ENCODE assay signal across 12 cellular contexts in the genomic region with DNA sequence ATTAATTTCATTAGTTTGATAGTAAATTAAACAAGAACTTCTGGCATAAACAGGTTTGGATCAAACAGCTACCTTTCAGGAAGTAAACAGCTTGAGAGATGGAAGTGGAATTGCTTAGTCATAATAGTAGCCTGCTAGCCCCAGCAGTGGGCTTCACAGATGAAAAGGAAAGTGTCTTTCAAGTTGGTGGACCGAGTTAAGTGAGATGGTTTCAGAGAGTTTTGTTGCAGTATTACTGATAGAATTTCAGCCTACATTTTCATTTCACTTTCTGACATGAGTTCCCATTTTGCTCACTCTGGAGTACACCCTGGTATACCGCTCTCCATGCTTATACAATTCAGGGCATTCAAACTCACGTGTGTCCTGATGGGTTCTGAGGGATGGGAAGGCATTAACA. TPM values are rescaled to one million over a fixed set of nuclear protein-coding genes. Genes with fewer than 3 reads are reported as not detected.
DNase-seq lines count a peak whose midpoint lies in the region; ATAC-seq, FAIRE-seq and TF ChIP-seq lines count a peak whose summit lies in the region.
"Had no signal": no experiment of that assay in that cellular context is flagged by ENCODE, and none has a peak within 500 bp of the region (broad histone marks: within the 10 kb centered on the region; RNA-seq: fewer than 3 reads in every experiment).

No MANE protein-coding gene starts in this region.

- H3K9ac ChIP-seq in OCI-LY3 (ENCODE audit: low read length) (no peak overlapping the region), K562 (ENCODE audit: insufficient read depth in 1 of 2, low read depth in 2 of 2, low read length in 2 of 2) (peak overlapping the region in 1 of 2 experiments; percentile 99; a peak in 1 of 4 replicates)

- H3K27ac ChIP-seq in OCI-LY3 (ENCODE audit: low read length), result no peak overlapping the region
- peak overlapping the region; percentile 100 for H3K27ac ChIP-seq in K562 (ENCODE audit: extremely low read depth, low read depth, low read length)
- H3K27ac ChIP-seq: upper lobe of right lung had no signal

- H4K20me1 ChIP-seq in OCI-LY3 (ENCODE audit: insufficient read depth, low read length) (peaks cover 20% of the 10 kb centered on the region), K562 (replicated peaks; ENCODE audit: control insufficient read depth, insufficient read depth, low read length) (peaks cover 11% of the 10 kb centered on the region)

- FAIRE-seq in K562 (lab: Jason Lieb, UNC), result peak; percentile 67
- FAIRE-seq: colon had no signal

- no peak for TF ChIP-seq EP300 in K562 (IDR thresholded peaks at IDR 0.05; ENCODE audit: low read length)

- POLR2A ChIA-PET in K562 (lab: Yijun Ruan, JAX), result interaction anchor here (1.1 to 2.0 kb wide), 4 partner anchors 10 to 173 kb away, joined by 4 to 8 read pairs (median 6); a partner anchor contains a TSS

- H3K4me1 Mint-ChIP-seq in activated T-cell treated with anti-CD3 and anti-CD28 coated beads, Interleukin-2, amount 50 U/mL, for 24 hours (ENCODE audit: low read depth), result peaks cover 44% of the 10 kb centered on the region
- peaks cover 60% of the 10 kb centered on the region for H3K4me1 Mint-ChIP-seq in stimulated activated memory B cell treated with anti-CD40 and anti-IgM and Interleukin-4, amounts not matched to agents 10 μg/mL and 1 μg/mL and 100 μg/mL, for 72 hours

- TF ChIP-seq RAD21 in K562 (CRISPR knock-in tag; conservative IDR thresholded peaks at IDR 0.05 in 1 of 2, IDR thresholded peaks at IDR 0.05 in 1 of 2), result no peak

- H3K36me3 ChIP-seq in OCI-LY3 (replicated peaks; ENCODE audit: low read depth, low read length), result peaks cover 15% of the 10 kb centered on the region
- peaks cover 16% of the 10 kb centered on the region for H3K36me3 ChIP-seq in K562 (ENCODE audit: control insufficient read depth, insufficient read depth, low read length)
- H3K36me3 ChIP-seq: upper lobe of right lung had no signal

- H3K9me3 ChIP-seq in OCI-LY3 (ENCODE audit: insufficient read depth, low read length) (peaks cover 7% of the 10 kb centered on the region), K562 (replicated peaks; ENCODE audit: control insufficient read depth, insufficient read depth, low read depth, low read length) (0 out of 2 replicates have a peak, but pooled peaks cover 6% of the 10 kb centered on the region)

- no peak for DNase-seq in activated T-cell treated with anti-CD3 and anti-CD28 coated beads, Interleukin-2, amount 50 U/mL, for 24 hours
- DNase-seq in activated T-cell treated with anti-CD3 and anti-CD28 coated beads for 4 hours (no peak), K562 (ENCODE audit: extremely low read depth in 1 of 4, low spot score in 3 of 4) (peak in 1 of 4 experiments; percentile 59), DMS79 (lab: John Stamatoyannopoulos, UW) (no peak), LoVo (ENCODE audit: low spot score) (no peak)
- DNase-seq: activated naive CD4-positive, alpha-beta T cell treated with anti-CD3 and anti-CD28 coated beads, Interleukin-2, amount 50 U/mL, for 16 hours; NCI-H2227 treated with DMSO at 0.1 percent for 48 hours; upper lobe of right lung had no signal

- peaks cover 15% of the 10 kb centered on the region for H3K36me3 Mint-ChIP-seq in activated T-cell treated with anti-CD3 and anti-CD28 coated beads, Interleukin-2, amount 50 U/mL, for 24 hours (ENCODE audit: low read depth)
- H3K36me3 Mint-ChIP-seq in stimulated activated memory B cell treated with anti-CD40 and anti-IgM and Interleukin-4, amounts not matched to agents 10 μg/mL and 1 μg/mL and 100 μg/mL, for 72 hours, result peaks cover 6% of the 10 kb centered on the region

- no peaks in the 10 kb centered on the region for H3K27me3 ChIP-seq in OCI-LY3 (ENCODE audit: low read depth, low read length)
- no peaks in the 10 kb centered on the region for H3K27me3 ChIP-seq in K562 (ENCODE audit: control insufficient read depth in 2 of 2, insufficient read depth in 2 of 2, low read length in 2 of 2)
- H3K27me3 ChIP-seq: upper lobe of right lung had no signal

- in situ Hi-C loops in K562 (cut with MboI), result no loop called here

- WGBS in K562 (ENCODE audit: insufficient coverage, low coverage, missing lambda C conversion rate), result 59% methylated on average over 3 of the region's 3 CpGs

- H2AFZ ChIP-seq in OCI-LY3 (ENCODE audit: low read depth, low read length), result no peak overlapping the region
- H2AFZ ChIP-seq in K562 (ENCODE audit: low read depth, low read length), result no peak overlapping the region

- peak overlapping the region; percentile 31 for H3K4me2 ChIP-seq in OCI-LY3 (ENCODE audit: low read length)
- H3K4me2 ChIP-seq in K562 (ENCODE audit: insufficient read depth, low read length), result peak overlapping the region; percentile 92; the same call in 1 of the 2 replicates

- peaks cover 43% of the 10 kb centered on the region for H3K4me1 ChIP-seq in OCI-LY3 (ENCODE audit: low read length)
- H3K4me1 ChIP-seq in K562 (replicated peaks in 1 of 2; ENCODE audit: control insufficient read depth in 2 of 2, insufficient read depth in 2 of 2, low read length in 2 of 2), result peaks cover 39 to 50% of the 10 kb centered on the region in 2 experiments

- H3K79me2 ChIP-seq in OCI-LY3 (ENCODE audit: low read length), result peaks cover 23% of the 10 kb centered on the region
- H3K79me2 ChIP-seq in K562 (ENCODE audit: control insufficient read depth, insufficient read depth, low read length), result peaks cover 45% of the 10 kb centered on the region

- peaks cover 11% of the 10 kb centered on the region for H3K9me1 ChIP-seq in K562 (ENCODE audit: control insufficient read depth, insufficient read depth, low read length)

- intact Hi-C loops in K562 (cut with micrococcal nuclease), result no loop called here

- peaks cover 10% of the 10 kb centered on the region for H3K9me3 Mint-ChIP-seq in activated T-cell treated with anti-CD3 and anti-CD28 coated beads, Interleukin-2, amount 50 U/mL, for 24 hours
- peaks cover 4% of the 10 kb centered on the region for H3K9me3 Mint-ChIP-seq in stimulated activated memory B cell treated with anti-CD40 and anti-IgM and Interleukin-4, amounts not matched to agents 10 μg/mL and 1 μg/mL and 100 μg/mL, for 72 hours

- no peaks in the 10 kb centered on the region for H3K27me3 Mint-ChIP-seq in activated T-cell treated with anti-CD3 and anti-CD28 coated beads, Interleukin-2, amount 50 U/mL, for 24 hours
- H3K27me3 Mint-ChIP-seq in stimulated activated memory B cell treated with anti-CD40 and anti-IgM and Interleukin-4, amounts not matched to agents 10 μg/mL and 1 μg/mL and 100 μg/mL, for 72 hours, result no peaks in the 10 kb centered on the region

- no peak for ATAC-seq in K562
- no peak for ATAC-seq in stimulated activated memory B cell treated with anti-CD40 and anti-IgM and Interleukin-4, amounts not matched to agents 10 μg/mL and 1 μg/mL and 100 μg/mL, for 72 hours
- no peak for ATAC-seq in HG03196 (IDR thresholded peaks at IDR 0.05; ENCODE audit: unreplicated experiment)
- ATAC-seq: upper lobe of right lung had no signal

- no peak for TF ChIP-seq POLR2A in K562 (conservative IDR thresholded peaks at IDR 0.05)

- no peak for TF ChIP-seq CTCF in OCI-LY3 (IDR thresholded peaks at IDR 0.05; ENCODE audit: low read depth, low read length)
- no peak for TF ChIP-seq CTCF in K562 (IDR thresholded peaks at IDR 0.05 in 2 of 3, conservative IDR thresholded peaks at IDR 0.05 in 1 of 3; ENCODE audit: insufficient read depth in 2 of 3, low read depth in 1 of 3, low read length in 3 of 3)

- H3K4me3 Mint-ChIP-seq in activated T-cell treated with anti-CD3 and anti-CD28 coated beads, Interleukin-2, amount 50 U/mL, for 24 hours, result peak overlapping the region; percentile 53
- H3K4me3 Mint-ChIP-seq in stimulated activated memory B cell treated with anti-CD40 and anti-IgM and Interleukin-4, amounts not matched to agents 10 μg/mL and 1 μg/mL and 100 μg/mL, for 72 hours, result peak overlapping the region; percentile 50

- H3K27ac Mint-ChIP-seq in activated T-cell treated with anti-CD3 and anti-CD28 coated beads, Interleukin-2, amount 50 U/mL, for 24 hours, result peak overlapping the region; percentile 7
- H3K27ac Mint-ChIP-seq in stimulated activated memory B cell treated with anti-CD40 and anti-IgM and Interleukin-4, amounts not matched to agents 10 μg/mL and 1 μg/mL and 100 μg/mL, for 72 hours, result peak overlapping the region; percentile 49

- CTCF ChIA-PET in K562 (lab: Yijun Ruan, JAX; ENCODE audit: low intra/inter-chr PET ratio), result interaction anchor here (0.6 kb wide), 1 partner anchor 165 kb away, joined by 3 read pairs; no protein-coding TSS in a partner anchor

- H3K4me3 ChIP-seq in OCI-LY3 (ENCODE audit: low read length), result no peak overlapping the region; the same call in 1 of the 2 replicates
- H3K4me3 ChIP-seq in K562, result no peak overlapping the region
- H3K4me3 ChIP-seq: upper lobe of right lung had no signal

- no TSS peak for BruUV-seq in K562 (replicated peaks; lab: Mats Ljungman, UMichigan)

RNA-seq across cellular contexts. Expression of a gene that starts 2.0 kb away (rescaled TPM):
- 128 and 364 TPM in 2 replicates for total RNA-seq in K562 (2011; cell fraction: chromatin; rRNA removed; ENCODE audit: low replicate concordance)
- 274 and 281 TPM in 2 replicates for total RNA-seq in K562 (2011; cell fraction: nucleolus; rRNA removed)
- 195 and 218 TPM in 2 replicates for total RNA-seq in K562 (2011; cell fraction: nucleoplasm; rRNA removed)
- total RNA-seq in K562 (2014; rRNA removed) (61.3 and 79.5 TPM in 2 replicates), K562 (2014; rRNA removed; fragmentation: Illumina TruSeq; extraction: Trizol) (14.0 and 23.3 TPM in 2 replicates), K562 (2015; rRNA removed; fragmentation: Illumina TruSeq; extraction: Trizol) (43.5 and 44.6 TPM in 2 replicates), K562 (2021) (156 and 169 TPM in 2 replicates)
- polyA plus RNA-seq in K562 (2011; rRNA removed) (33.0 and 58.6 TPM in 2 replicates), K562 (2014; fragmentation: Illumina TruSeq; extraction: Trizol) (61.7 and 81.3 TPM in 2 replicates), K562 (2014; fragmentation: Nextera tagmentation; extraction: Ambion mirVana) (1 to 10 TPM; 4.9 to 9.3 TPM), K562 (2014; rRNA removed) (68.1 and 75.0 TPM in 2 replicates)
- polyA plus RNA-seq in K562 (2011; cell fraction: cytosol; rRNA removed), result 39.8 and 67.6 TPM in 2 replicates
- 302 and 359 TPM in 2 replicates for polyA plus RNA-seq in K562 (2011; cell fraction: nucleus; rRNA removed)
- 104 and 153 TPM in 2 replicates for polyA plus RNA-seq in K562 (2012)
- polyA minus RNA-seq in K562 (2011; rRNA and poly(A)+ RNA removed), result 22.8 and 25.3 TPM in 2 replicates
- 60.9 and 84.8 TPM in 2 replicates for polyA minus RNA-seq in K562 (2011; cell fraction: cytosol; rRNA and poly(A)+ RNA removed)
- 81.6 and 99.6 TPM in 2 replicates for polyA minus RNA-seq in K562 (2011; cell fraction: nucleus; rRNA and poly(A)+ RNA removed)

RNA-seq across cellular contexts. Expression of a gene that starts 18.4 kb away (rescaled TPM):
- 168 and 404 TPM in 2 replicates for total RNA-seq in K562 (2011; cell fraction: chromatin; rRNA removed; ENCODE audit: low replicate concordance)
- 252 and 258 TPM in 2 replicates for total RNA-seq in K562 (2011; cell fraction: nucleolus; rRNA removed)
- total RNA-seq in K562 (2011; cell fraction: nucleoplasm; rRNA removed), result 178 and 185 TPM in 2 replicates
- total RNA-seq in K562 (2014; rRNA removed) (56.0 and 59.3 TPM in 2 replicates), K562 (2014; rRNA removed; fragmentation: Illumina TruSeq; extraction: Trizol) (12.3 and 18.1 TPM in 2 replicates), K562 (2015; rRNA removed; fragmentation: Illumina TruSeq; extraction: Trizol) (25.3 and 29.4 TPM in 2 replicates), K562 (2021) (84.9 and 85.4 TPM in 2 replicates)
- polyA plus RNA-seq in K562 (2011; rRNA removed) (13.7 and 21.3 TPM in 2 replicates), K562 (2014; fragmentation: Illumina TruSeq; extraction: Trizol) (26.7 and 30.0 TPM in 2 replicates), K562 (2014; fragmentation: Nextera tagmentation; extraction: Ambion mirVana) (1 to 10 TPM; 2.8 to 3.1 TPM), K562 (2014; rRNA removed) (64.0 and 71.3 TPM in 2 replicates)
- 12.2 and 25.9 TPM in 2 replicates for polyA plus RNA-seq in K562 (2011; cell fraction: cytosol; rRNA removed)
- polyA plus RNA-seq in K562 (2011; cell fraction: nucleus; rRNA removed), result 123 and 164 TPM in 2 replicates
- polyA plus RNA-seq in K562 (2012), result 56.7 and 64.2 TPM in 2 replicates
- 6.7 and 8.2 TPM in 2 replicates for polyA minus RNA-seq in K562 (2011; rRNA and poly(A)+ RNA removed)
- 22.8 and 136 TPM in 2 replicates for polyA minus RNA-seq in K562 (2011; cell fraction: cytosol; rRNA and poly(A)+ RNA removed)
- 48.2 and 49.9 TPM in 2 replicates for polyA minus RNA-seq in K562 (2011; cell fraction: nucleus; rRNA and poly(A)+ RNA removed)

RNA-seq across cellular contexts. Expression of a gene that starts 28.2 kb away (rescaled TPM):
- 24.5 and 49.9 TPM in 2 replicates for total RNA-seq in K562 (2011; cell fraction: chromatin; rRNA removed; ENCODE audit: low replicate concordance)
- total RNA-seq in K562 (2011; cell fraction: nucleolus; rRNA removed), result 34.3 and 39.9 TPM in 2 replicates
- total RNA-seq in K562 (2011; cell fraction: nucleoplasm; rRNA removed), result 26.9 and 29.9 TPM in 2 replicates
- total RNA-seq in K562 (2014; rRNA removed) (25.7 and 33.8 TPM in 2 replicates), K562 (2014; rRNA removed; fragmentation: Illumina TruSeq; extraction: Trizol) (5.7 and 6.9 TPM in 2 replicates), K562 (2015; rRNA removed; fragmentation: Illumina TruSeq; extraction: Trizol) (13.5 and 14.4 TPM in 2 replicates), K562 (2021) (50.1 and 50.3 TPM in 2 replicates)
- polyA plus RNA-seq in K562 (2011; rRNA removed) (17.1 and 22.4 TPM in 2 replicates), K562 (2014; fragmentation: Illumina TruSeq; extraction: Trizol) (39.0 and 40.7 TPM in 2 replicates), K562 (2014; fragmentation: Nextera tagmentation; extraction: Ambion mirVana) (1 to 10 TPM; 1.2 TPM), K562 (2014; rRNA removed) (38.2 and 45.4 TPM in 2 replicates)
- 34.5 and 68.9 TPM in 2 replicates for polyA plus RNA-seq in K562 (2011; cell fraction: cytosol; rRNA removed)
- 33.2 and 55.4 TPM in 2 replicates for polyA plus RNA-seq in K562 (2011; cell fraction: nucleus; rRNA removed)
- polyA plus RNA-seq in K562 (2012), result 31.8 and 37.6 TPM in 2 replicates
- polyA minus RNA-seq in K562 (2011; rRNA and poly(A)+ RNA removed), result 7.8 and 10.3 TPM in 2 replicates
- 17.4 and 21.4 TPM in 2 replicates for polyA minus RNA-seq in K562 (2011; cell fraction: cytosol; rRNA and poly(A)+ RNA removed)
- polyA minus RNA-seq in K562 (2011; cell fraction: nucleus; rRNA and poly(A)+ RNA removed), result 18.2 and 22.4 TPM in 2 replicates

RNA-seq across cellular contexts. Expression of a gene that starts 28.6 kb away (rescaled TPM):
- total RNA-seq in K562 (2011; cell fraction: chromatin; rRNA removed; ENCODE audit: low replicate concordance), result 34.8 and 78.7 TPM in 2 replicates
- total RNA-seq in K562 (2011; cell fraction: nucleolus; rRNA removed), result 40.9 and 43.4 TPM in 2 replicates
- 33.2 and 34.5 TPM in 2 replicates for total RNA-seq in K562 (2011; cell fraction: nucleoplasm; rRNA removed)
- total RNA-seq in K562 (2014; rRNA removed) (3.8 and 6.8 TPM in 2 replicates), K562 (2014; rRNA removed; fragmentation: Illumina TruSeq; extraction: Trizol) (2.6 and 3.2 TPM in 2 replicates), K562 (2015; rRNA removed; fragmentation: Illumina TruSeq; extraction: Trizol) (2.4 and 3.5 TPM in 2 replicates), K562 (2021) (14.2 and 16.0 TPM in 2 replicates)
- polyA plus RNA-seq in K562 (2011; rRNA removed) (7.4 and 10.5 TPM in 2 replicates), K562 (2014; fragmentation: Illumina TruSeq; extraction: Trizol) (8.7 and 11.7 TPM in 2 replicates), K562 (2014; fragmentation: Nextera tagmentation; extraction: Ambion mirVana) (under 1 TPM; 0.42 to 0.46 TPM), K562 (2014; rRNA removed) (14.7 and 18.2 TPM in 2 replicates)
- 8.7 and 14.7 TPM in 2 replicates for polyA plus RNA-seq in K562 (2011; cell fraction: cytosol; rRNA removed)
- 33.2 and 48.4 TPM in 2 replicates for polyA plus RNA-seq in K562 (2011; cell fraction: nucleus; rRNA removed)
- polyA plus RNA-seq in K562 (2012), result 15.8 and 16.9 TPM in 2 replicates
- 5.7 and 7.2 TPM in 2 replicates for polyA minus RNA-seq in K562 (2011; rRNA and poly(A)+ RNA removed)
- polyA minus RNA-seq in K562 (2011; cell fraction: cytosol; rRNA and poly(A)+ RNA removed), result 9.1 and 9.2 TPM in 2 replicates
- 12.3 and 15.3 TPM in 2 replicates for polyA minus RNA-seq in K562 (2011; cell fraction: nucleus; rRNA and poly(A)+ RNA removed)

RNA-seq across cellular contexts. Expression of a gene that starts 30.8 kb away (rescaled TPM):
- 109 and 190 TPM in 2 replicates for total RNA-seq in K562 (2011; cell fraction: chromatin; rRNA removed; ENCODE audit: low replicate concordance)
- 97.8 and 99.2 TPM in 2 replicates for total RNA-seq in K562 (2011; cell fraction: nucleolus; rRNA removed)
- 109 and 111 TPM in 2 replicates for total RNA-seq in K562 (2011; cell fraction: nucleoplasm; rRNA removed)
- total RNA-seq in K562 (2014; rRNA removed) (19.3 and 30.1 TPM in 2 replicates), K562 (2014; rRNA removed; fragmentation: Illumina TruSeq; extraction: Trizol) (15.7 and 17.1 TPM in 2 replicates), K562 (2015; rRNA removed; fragmentation: Illumina TruSeq; extraction: Trizol) (14.5 and 16.0 TPM in 2 replicates), K562 (2021) (83.5 and 93.9 TPM in 2 replicates)
- polyA plus RNA-seq in K562 (2011; rRNA removed) (23.0 and 31.0 TPM in 2 replicates), K562 (2014; fragmentation: Illumina TruSeq; extraction: Trizol) (56.7 and 72.9 TPM in 2 replicates), K562 (2014; fragmentation: Nextera tagmentation; extraction: Ambion mirVana) (1 to 10 TPM; 4.1 to 4.4 TPM), K562 (2014; rRNA removed) (37.8 and 40.3 TPM in 2 replicates)
- polyA plus RNA-seq in K562 (2011; cell fraction: cytosol; rRNA removed), result 18.3 and 19.6 TPM in 2 replicates
- 111 and 131 TPM in 2 replicates for polyA plus RNA-seq in K562 (2011; cell fraction: nucleus; rRNA removed)
- 57.3 and 63.8 TPM in 2 replicates for polyA plus RNA-seq in K562 (2012)
- 20.8 and 22.4 TPM in 2 replicates for polyA minus RNA-seq in K562 (2011; rRNA and poly(A)+ RNA removed)
- polyA minus RNA-seq in K562 (2011; cell fraction: cytosol; rRNA and poly(A)+ RNA removed), result 35.9 and 50.9 TPM in 2 replicates
- 38.8 and 53.6 TPM in 2 replicates for polyA minus RNA-seq in K562 (2011; cell fraction: nucleus; rRNA and poly(A)+ RNA removed)
